8 cellular contexts compared by ENCODE assay signal in the genomic region with DNA sequence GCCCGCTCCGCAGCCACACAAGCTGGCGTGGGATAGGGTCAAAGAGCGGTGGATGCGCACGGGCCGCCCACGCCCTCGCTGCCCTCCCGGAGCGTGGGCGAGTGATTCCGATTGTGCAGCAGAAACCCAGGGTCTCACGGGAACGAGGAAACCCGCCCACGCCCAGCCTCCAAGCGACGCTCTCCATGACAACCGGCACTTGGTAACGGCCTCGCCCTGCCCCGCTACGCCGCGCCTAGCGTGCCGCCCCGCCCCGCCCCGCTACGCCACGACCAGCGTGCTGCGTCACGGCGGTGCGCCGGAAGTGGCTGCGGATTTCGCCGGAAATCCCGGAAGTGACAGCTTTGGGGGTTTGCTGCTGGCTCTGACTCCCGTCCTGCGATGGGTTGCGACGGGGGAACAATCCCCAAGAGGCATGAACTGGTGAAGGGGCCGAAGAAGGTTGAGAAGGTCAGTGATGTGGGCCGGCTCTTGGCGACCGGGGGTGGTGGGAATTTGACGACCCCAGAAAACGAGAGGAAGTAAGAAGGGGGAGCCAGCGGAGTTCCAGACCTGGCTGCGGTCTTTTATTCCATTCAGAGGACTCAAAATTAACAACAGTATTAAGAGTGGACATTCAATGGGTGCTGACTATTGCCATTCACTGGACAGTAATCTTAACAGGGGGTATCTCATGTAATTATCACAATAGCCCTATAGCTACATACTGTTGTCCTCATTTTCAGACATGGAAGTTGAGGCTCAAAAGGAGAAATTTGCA.
DNase-seq lines count a peak whose midpoint lies in the region; ATAC-seq and TF ChIP-seq lines count a peak whose summit lies in the region.

A gene with protein sequence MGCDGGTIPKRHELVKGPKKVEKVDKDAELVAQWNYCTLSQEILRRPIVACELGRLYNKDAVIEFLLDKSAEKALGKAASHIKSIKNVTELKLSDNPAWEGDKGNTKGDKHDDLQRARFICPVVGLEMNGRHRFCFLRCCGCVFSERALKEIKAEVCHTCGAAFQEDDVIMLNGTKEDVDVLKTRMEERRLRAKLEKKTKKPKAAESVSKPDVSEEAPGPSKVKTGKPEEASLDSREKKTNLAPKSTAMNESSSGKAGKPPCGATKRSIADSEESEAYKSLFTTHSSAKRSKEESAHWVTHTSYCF (plus strand): TSS at position 311 of the 760 bp plus-strand sequence. CDS start 71 bp downstream, at position 382.

- no peaks in the 10 kb centered on the region for H3K27me3 Mint-ChIP-seq in central memory CD8-positive, alpha-beta T cell

- peak within 1 kb of the TSS; percentile 98 for H3K4me3 Mint-ChIP-seq in central memory CD8-positive, alpha-beta T cell

- peak within 1 kb of the TSS; percentile 98 for H3K4me3 ChIP-seq in AG10803 (ENCODE audit: low read length)

- H3K9me3 Mint-ChIP-seq in central memory CD8-positive, alpha-beta T cell = no peaks in the 10 kb centered on the region

- H3K4me1 Mint-ChIP-seq in central memory CD8-positive, alpha-beta T cell = peaks cover 37% of the 10 kb centered on the region

- DNase-seq in AG10803 (ENCODE audit: low read depth) = peak; percentile 96
- peak; percentile 82 for DNase-seq in NCI-H446 treated with DMSO at 0.1 percent for 48 hours (lab: John Stamatoyannopoulos, UW)
- peak; percentile 93 to 96 for DNase-seq in central memory CD8-positive, alpha-beta T cell (ENCODE audit: low spot score in 2 of 2)
- peak; percentile 97 for DNase-seq in islet precursor cell
- DNase-seq in stimulated activated CD4-positive, alpha-beta T cell treated with anti-CD3 and anti-CD28 coated beads, Interleukin-12 subunit alpha, Interleukin-12 subunit beta, amount 100 ng/mL, for 4 hours = peak; percentile 95

- no peak for TF ChIP-seq CTCF in AG10803 (conservative IDR thresholded peaks at IDR 0.05; ENCODE audit: low read length)

- H3K27ac Mint-ChIP-seq in central memory CD8-positive, alpha-beta T cell (ENCODE audit: low read depth) = peak within 1 kb of the TSS; percentile 98

- ATAC-seq in GM19035 (IDR thresholded peaks at IDR 0.05; ENCODE audit: unreplicated experiment) = peak; percentile 98
- peak; percentile 99 for ATAC-seq in HG03342 (IDR thresholded peaks at IDR 0.05; ENCODE audit: unreplicated experiment)
- peak; percentile 99 to 100 for ATAC-seq in activated CD4-positive, CD25-positive, alpha-beta regulatory T cell treated with anti-CD3 and anti-CD28 coated beads, Interleukin-2, amount 50 U/mL, for 24 hours
- ATAC-seq in central memory CD8-positive, alpha-beta T cell (replicated peaks; ENCODE audit: extremely low read depth, poor library complexity, severe bottlenecking) = peak; percentile 94

- peaks cover 20% of the 10 kb centered on the region for H3K36me3 Mint-ChIP-seq in central memory CD8-positive, alpha-beta T cell (ENCODE audit: insufficient read depth)

Comparison
In these comparisons a context has a peak if more than half of its experiments do, and no peak if none do; other contexts are left out.
1. Peak in every context shown above with its lines: DNase-seq, ATAC-seq and H3K4me3 ChIP-seq.